Comparison of ENCODE assay signal across 13 cellular contexts in genomic region chr20:48910360-48910781, GRCh38. TPM values are rescaled to one million over a fixed set of nuclear protein-coding genes. Genes with fewer than 3 reads are reported as not detected.
DNase-seq lines count a peak whose midpoint lies in the region; ATAC-seq and TF ChIP-seq lines count a peak whose summit lies in the region.
"Had no signal": no experiment of that assay in that cellular context is flagged by ENCODE, and none has a peak within 500 bp of the region (broad histone marks: within the 10 kb centered on the region; RNA-seq: fewer than 3 reads in every experiment).

No MANE protein-coding gene starts in this region.

- H4K5ac ChIP-seq in mesendoderm (ENCODE audit: low read length): no peak overlapping the region

- no peak overlapping the region for H3K27ac ChIP-seq in mesendoderm (ENCODE audit: low read depth, low read length)

- no peak overlapping the region for H3K56ac ChIP-seq in mesendoderm (ENCODE audit: low read length)

- no peak overlapping the region for H3K9ac ChIP-seq in mesendoderm (ENCODE audit: low read length)

- no peak overlapping the region for H3K18ac ChIP-seq in mesendoderm (ENCODE audit: low read length)

- no peak overlapping the region for H2AK5ac ChIP-seq in mesendoderm (ENCODE audit: low read length)

- no peaks in the 10 kb centered on the region for H3K79me2 ChIP-seq in mesendoderm (ENCODE audit: control insufficient read depth, insufficient read depth, low read length)

- no peaks in the 10 kb centered on the region for H3K27me3 ChIP-seq in mesendoderm (ENCODE audit: insufficient read depth, low read length, poor library complexity)

- no peak for TF ChIP-seq POLR2A in erythroblast (IDR thresholded peaks at IDR 0.05; ENCODE audit: low read length)

- WGBS in mesendoderm (ENCODE audit: extremely low coverage, insufficient coverage, low lambda C conversion rate): no CpG with 5 or more reads among the region's 7 CpGs

- H2BK15ac ChIP-seq in mesendoderm (replicated peaks; ENCODE audit: low read depth): no peak overlapping the region

- H3K4ac ChIP-seq in mesendoderm (ENCODE audit: low read depth, low read length): no peak overlapping the region

- H3K4me3 ChIP-seq in cardiac fibroblast (replicated peaks in 1 of 2; ENCODE audit: low read depth in 2 of 2, low read length in 2 of 2) (no peak overlapping the region), mesendoderm (ENCODE audit: low read length) (no peak overlapping the region)

- no peak overlapping the region for H2BK5ac ChIP-seq in mesendoderm (ENCODE audit: low read length)

- H3K4me2 ChIP-seq in mesendoderm (ENCODE audit: low read length): no peak overlapping the region

- no peaks in the 10 kb centered on the region for H3K36me3 ChIP-seq in mesendoderm (ENCODE audit: control insufficient read depth, insufficient read depth, low read length)

- no peak for ATAC-seq in GM19351 (IDR thresholded peaks at IDR 0.05; ENCODE audit: unreplicated experiment)

- no peak overlapping the region for H4K8ac ChIP-seq in mesendoderm (ENCODE audit: low read depth, low read length)

- no peak overlapping the region for H3K23ac ChIP-seq in mesendoderm (ENCODE audit: low read length)

- no peak overlapping the region for H2BK120ac ChIP-seq in mesendoderm (ENCODE audit: low read depth, low read length)

- peak; percentile 10 for DNase-seq in Daoy (ENCODE audit: low read depth)
- DNase-seq in NOMO-1 (lab: John Stamatoyannopoulos, UW; ENCODE audit: unreplicated experiment in 2 of 2): peak; percentile 61 to 87
- peak; percentile 52 to 81 for DNase-seq in cardiac fibroblast (ENCODE audit: low read depth in 2 of 2)
- peak; percentile 59 for DNase-seq in mesendoderm
- no peak for DNase-seq in erythroblast (lab: John Stamatoyannopoulos, UW)
- no peak for DNase-seq in epidermal melanocyte (ENCODE audit: insufficient read length, low spot score)
- no peak for DNase-seq in NCI-H2107 treated with DMSO at 0.1 percent for 48 hours (lab: John Stamatoyannopoulos, UW; ENCODE audit: unreplicated experiment)
- DNase-seq: C1 segment of cervical spinal cord, endodermal cell, H7, hypothalamus, SW 1271 had no signal

- no peaks in the 10 kb centered on the region for H3K79me1 ChIP-seq in mesendoderm (ENCODE audit: low read length)

- TF ChIP-seq CTCF in cardiac fibroblast (IDR thresholded peaks at IDR 0.05; ENCODE audit: low read depth, low read length): no peak

- H3K4me1 ChIP-seq in mesendoderm (ENCODE audit: control insufficient read depth, low read depth, low read length): no peaks in the 10 kb centered on the region

RNA-seq across cellular contexts. Expression of gene ARFGEF2, which starts 11.1 kb away (rescaled TPM):
- 20.2 and 22.6 TPM in 2 replicates for total RNA-seq in Daoy (2014; rRNA removed; shearing (Covaris generic))
- polyA plus RNA-seq in mesendoderm (2013, experiment 1 of 2): 9.4 TPM
- 9.0 TPM for polyA plus RNA-seq in mesendoderm (2013, experiment 2 of 2)

Comparison
In these comparisons a context has a peak if more than half of its experiments do, and no peak if none do; other contexts are left out.
1. DNase-seq: peak in Daoy (single experiment), NOMO-1 (2 of 2), cardiac fibroblast (2 of 2) and mesendoderm (single experiment); none in erythroblast (0 of 2), epidermal melanocyte (single experiment) and NCI-H2107 treated with DMSO at 0.1 percent for 48 hours (single experiment).